In genomic region chr14:36091096-36091495, GRCh38 we compare ENCODE assay signal across 1 cellular context.
TF ChIP-seq lines count a peak whose summit lies in the region.

No MANE protein-coding gene starts in this region.

TF ChIP-seq in K562, 482 proteins besides CTCF, POLR2A, EP300 and RAD21 (continued from another document and continues in another):
- TF ChIP-seq E2F1 (CRISPR knock-in tag; IDR thresholded peaks at IDR 0.05): no peak
- no peak for TF ChIP-seq ZNF165 (CRISPR knock-in tag; IDR thresholded peaks at IDR 0.05; ENCODE audit: borderline replicate concordance)
- peak; percentile 50; the same call in 1 of the 2 replicates for TF ChIP-seq JUN (IDR thresholded peaks at IDR 0.05; ENCODE audit: borderline replicate concordance, low read depth, low read length)
- TF ChIP-seq JUN (CRISPR knock-in tag; IDR thresholded peaks at IDR 0.05; ENCODE audit: borderline replicate concordance): no peak
- no peak for TF ChIP-seq CREB5 (CRISPR knock-in tag; IDR thresholded peaks at IDR 0.05)
- TF ChIP-seq NR1H2 (CRISPR knock-in tag; IDR thresholded peaks at IDR 0.05): no peak
- no peak for TF ChIP-seq RBM34 (IDR thresholded peaks at IDR 0.05; ENCODE audit: borderline replicate concordance, insufficient read depth, low read length)
- TF ChIP-seq ZNF695 (CRISPR knock-in tag; IDR thresholded peaks at IDR 0.05): no peak
- TF ChIP-seq, protein P1, sequence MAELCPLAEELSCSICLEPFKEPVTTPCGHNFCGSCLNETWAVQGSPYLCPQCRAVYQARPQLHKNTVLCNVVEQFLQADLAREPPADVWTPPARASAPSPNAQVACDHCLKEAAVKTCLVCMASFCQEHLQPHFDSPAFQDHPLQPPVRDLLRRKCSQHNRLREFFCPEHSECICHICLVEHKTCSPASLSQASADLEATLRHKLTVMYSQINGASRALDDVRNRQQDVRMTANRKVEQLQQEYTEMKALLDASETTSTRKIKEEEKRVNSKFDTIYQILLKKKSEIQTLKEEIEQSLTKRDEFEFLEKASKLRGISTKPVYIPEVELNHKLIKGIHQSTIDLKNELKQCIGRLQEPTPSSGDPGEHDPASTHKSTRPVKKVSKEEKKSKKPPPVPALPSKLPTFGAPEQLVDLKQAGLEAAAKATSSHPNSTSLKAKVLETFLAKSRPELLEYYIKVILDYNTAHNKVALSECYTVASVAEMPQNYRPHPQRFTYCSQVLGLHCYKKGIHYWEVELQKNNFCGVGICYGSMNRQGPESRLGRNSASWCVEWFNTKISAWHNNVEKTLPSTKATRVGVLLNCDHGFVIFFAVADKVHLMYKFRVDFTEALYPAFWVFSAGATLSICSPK (IDR thresholded peaks at IDR 0.05; ENCODE audit: borderline replicate concordance): no peak
- peak; percentile 26; the same call in 1 of the 2 replicates for TF ChIP-seq C11orf30 (IDR thresholded peaks at IDR 0.05; ENCODE audit: low read depth)
- no peak for TF ChIP-seq ZNF644 (tag; IDR thresholded peaks at IDR 0.05; ENCODE audit: low read depth)
- no peak for TF ChIP-seq PRPF4 (IDR thresholded peaks at IDR 0.05; ENCODE audit: insufficient read depth, low read depth, low read length, poor library complexity, severe bottlenecking)
- peak; percentile 51 for TF ChIP-seq MAFG (tag; conservative IDR thresholded peaks at IDR 0.05)
- no peak for TF ChIP-seq ZNF121 (CRISPR knock-in tag; conservative IDR thresholded peaks at IDR 0.05)
- no peak for TF ChIP-seq CBFB (CRISPR knock-in tag; IDR thresholded peaks at IDR 0.05)
- no peak for TF ChIP-seq NKRF (IDR thresholded peaks at IDR 0.05; ENCODE audit: borderline replicate concordance)
- no peak for TF ChIP-seq CHD4 (IDR thresholded peaks at IDR 0.05; ENCODE audit: insufficient read depth, insufficient replicate concordance, low read depth, low read length, poor library complexity, severe bottlenecking)
- no peak for TF ChIP-seq DEAF1 (CRISPR knock-in tag; IDR thresholded peaks at IDR 0.05)
- no peak for TF ChIP-seq RBM15 (IDR thresholded peaks at IDR 0.05; ENCODE audit: insufficient read depth, low read length)
- TF ChIP-seq MNT (conservative IDR thresholded peaks at IDR 0.05): no peak
- TF ChIP-seq CBFA2T3 (IDR thresholded peaks at IDR 0.05): no peak
- no peak for TF ChIP-seq TAF7 (tag; IDR thresholded peaks at IDR 0.05)
- TF ChIP-seq ZNF408 (CRISPR knock-in tag; IDR thresholded peaks at IDR 0.05; ENCODE audit: low read depth): no peak
- 0 out of 2 replicates have a peak, but pooled peaks have one; percentile 20 for TF ChIP-seq L3MBTL2 (IDR thresholded peaks at IDR 0.05)
- TF ChIP-seq ZNF239 (CRISPR knock-in tag; IDR thresholded peaks at IDR 0.05): no peak
- TF ChIP-seq PML (IDR thresholded peaks at IDR 0.05; ENCODE audit: low read length): no peak
- no peak for TF ChIP-seq HNRNPK (IDR thresholded peaks at IDR 0.05; ENCODE audit: low read depth, low read length, poor library complexity, severe bottlenecking)
- TF ChIP-seq GATAD2B (IDR thresholded peaks at IDR 0.05; ENCODE audit: borderline replicate concordance): no peak
- TF ChIP-seq THRAP3 (IDR thresholded peaks at IDR 0.05; ENCODE audit: borderline replicate concordance): no peak
- TF ChIP-seq HDGF (IDR thresholded peaks at IDR 0.05): no peak
- TF ChIP-seq TCFL5 (CRISPR knock-in tag; conservative IDR thresholded peaks at IDR 0.05): no peak
- no peak for TF ChIP-seq XRCC4 (IDR thresholded peaks at IDR 0.05; ENCODE audit: extremely low read depth, insufficient read depth, insufficient read length)
- no peak for TF ChIP-seq DPF2 (IDR thresholded peaks at IDR 0.05)
- TF ChIP-seq THAP7 (CRISPR knock-in tag; IDR thresholded peaks at IDR 0.05): no peak
- TF ChIP-seq ZBTB5 (IDR thresholded peaks at IDR 0.05): no peak
- TF ChIP-seq ZNF444 (CRISPR knock-in tag; IDR thresholded peaks at IDR 0.05): no peak
- no peak for TF ChIP-seq ARID2 (IDR thresholded peaks at IDR 0.05)
- no peak for TF ChIP-seq ZNF586 (CRISPR knock-in tag; conservative IDR thresholded peaks at IDR 0.05)
- TF ChIP-seq ZBTB33 (CRISPR knock-in tag; IDR thresholded peaks at IDR 0.05): no peak
- no peak for TF ChIP-seq ATF1 (CRISPR knock-in tag; IDR thresholded peaks at IDR 0.05)
- TF ChIP-seq ATF1 (tag; IDR thresholded peaks at IDR 0.05): no peak
- no peak for TF ChIP-seq COPS2 (conservative IDR thresholded peaks at IDR 0.05)
- TF ChIP-seq SOX6 (IDR thresholded peaks at IDR 0.05): no peak
- no peak for TF ChIP-seq CHD2 (IDR thresholded peaks at IDR 0.05; ENCODE audit: low read depth, low read length)
- TF ChIP-seq RFX7 (CRISPR knock-in tag; IDR thresholded peaks at IDR 0.05): no peak
- TF ChIP-seq SREBF1 (IDR thresholded peaks at IDR 0.05; ENCODE audit: borderline replicate concordance, low read depth, low read length): no peak
- TF ChIP-seq HNRNPLL (IDR thresholded peaks at IDR 0.05; ENCODE audit: low read depth, low read length, poor library complexity, severe bottlenecking): no peak
- TF ChIP-seq, protein P2, sequence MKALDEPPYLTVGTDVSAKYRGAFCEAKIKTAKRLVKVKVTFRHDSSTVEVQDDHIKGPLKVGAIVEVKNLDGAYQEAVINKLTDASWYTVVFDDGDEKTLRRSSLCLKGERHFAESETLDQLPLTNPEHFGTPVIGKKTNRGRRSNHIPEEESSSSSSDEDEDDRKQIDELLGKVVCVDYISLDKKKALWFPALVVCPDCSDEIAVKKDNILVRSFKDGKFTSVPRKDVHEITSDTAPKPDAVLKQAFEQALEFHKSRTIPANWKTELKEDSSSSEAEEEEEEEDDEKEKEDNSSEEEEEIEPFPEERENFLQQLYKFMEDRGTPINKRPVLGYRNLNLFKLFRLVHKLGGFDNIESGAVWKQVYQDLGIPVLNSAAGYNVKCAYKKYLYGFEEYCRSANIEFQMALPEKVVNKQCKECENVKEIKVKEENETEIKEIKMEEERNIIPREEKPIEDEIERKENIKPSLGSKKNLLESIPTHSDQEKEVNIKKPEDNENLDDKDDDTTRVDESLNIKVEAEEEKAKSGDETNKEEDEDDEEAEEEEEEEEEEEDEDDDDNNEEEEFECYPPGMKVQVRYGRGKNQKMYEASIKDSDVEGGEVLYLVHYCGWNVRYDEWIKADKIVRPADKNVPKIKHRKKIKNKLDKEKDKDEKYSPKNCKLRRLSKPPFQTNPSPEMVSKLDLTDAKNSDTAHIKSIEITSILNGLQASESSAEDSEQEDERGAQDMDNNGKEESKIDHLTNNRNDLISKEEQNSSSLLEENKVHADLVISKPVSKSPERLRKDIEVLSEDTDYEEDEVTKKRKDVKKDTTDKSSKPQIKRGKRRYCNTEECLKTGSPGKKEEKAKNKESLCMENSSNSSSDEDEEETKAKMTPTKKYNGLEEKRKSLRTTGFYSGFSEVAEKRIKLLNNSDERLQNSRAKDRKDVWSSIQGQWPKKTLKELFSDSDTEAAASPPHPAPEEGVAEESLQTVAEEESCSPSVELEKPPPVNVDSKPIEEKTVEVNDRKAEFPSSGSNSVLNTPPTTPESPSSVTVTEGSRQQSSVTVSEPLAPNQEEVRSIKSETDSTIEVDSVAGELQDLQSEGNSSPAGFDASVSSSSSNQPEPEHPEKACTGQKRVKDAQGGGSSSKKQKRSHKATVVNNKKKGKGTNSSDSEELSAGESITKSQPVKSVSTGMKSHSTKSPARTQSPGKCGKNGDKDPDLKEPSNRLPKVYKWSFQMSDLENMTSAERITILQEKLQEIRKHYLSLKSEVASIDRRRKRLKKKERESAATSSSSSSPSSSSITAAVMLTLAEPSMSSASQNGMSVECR (CRISPR knock-in tag; IDR thresholded peaks at IDR 0.05): no peak
- 0 out of 2 replicates have a peak, but pooled peaks have one; percentile 23 for TF ChIP-seq NFE2 (IDR thresholded peaks at IDR 0.05; ENCODE audit: low read depth)
- TF ChIP-seq EZH2 (IDR thresholded peaks at IDR 0.05; ENCODE audit: borderline replicate concordance, low read depth, low read length): no peak
- TF ChIP-seq BACH1 (tag; IDR thresholded peaks at IDR 0.05): no peak
